8 cellular contexts compared by ENCODE assay signal in genomic region chr19:18542936-18543813, GRCh38. TPM values are rescaled to one million over a fixed set of nuclear protein-coding genes. Genes with fewer than 3 reads are reported as not detected.
DNase-seq lines count a peak whose midpoint lies in the region; ATAC-seq and TF ChIP-seq lines count a peak whose summit lies in the region.

FKBP8 (minus strand) TSS chr19:18543573; CDS start chr19:18541970, 1,603 bp downstream.

- no peaks in the 10 kb centered on the region for H3K27me3 Mint-ChIP-seq in chondrocyte (ENCODE audit: low read depth)

- DNase-seq in AG08396 (ENCODE audit: low spot score) (peak; percentile 99), NCI-H510A treated with DMSO at 0.1 percent for 48 hours (lab: John Stamatoyannopoulos, UW) (peak; percentile 71), chondrocyte (ENCODE audit: low spot score) (peak; percentile 96), kidney tubule cell (ENCODE audit: low spot score) (peak; percentile 86)
- peak; percentile 93 to 94 for DNase-seq in activated CD4-positive, alpha-beta T cell treated with anti-CD3 and anti-CD28 coated beads for 4 hours
- DNase-seq in stimulated activated CD4-positive, alpha-beta T cell treated with anti-CD3 and anti-CD28 coated beads, Interleukin-15, amount 100 ng/mL, for 48 hours (ENCODE audit: low read depth in 2 of 2), result peak; percentile 89 to 94

- TF ChIP-seq CTCF in chondrocyte (IDR thresholded peaks at IDR 0.05), result no peak

- H3K4me3 Mint-ChIP-seq in chondrocyte (ENCODE audit: unreplicated experiment), result peak within 1 kb of the TSS; percentile 84

- ATAC-seq in GM19035 (IDR thresholded peaks at IDR 0.05; ENCODE audit: unreplicated experiment) (peak; percentile 94), HG03378 (IDR thresholded peaks at IDR 0.05; ENCODE audit: unreplicated experiment) (peak; percentile 73)

- no peaks in the 10 kb centered on the region for H3K9me3 Mint-ChIP-seq in chondrocyte (ENCODE audit: low read depth)

- peak within 1 kb of the TSS; percentile 77 for H3K27ac Mint-ChIP-seq in chondrocyte (ENCODE audit: unreplicated experiment)

- peaks cover 16% of the 10 kb centered on the region for H3K4me1 Mint-ChIP-seq in chondrocyte (ENCODE audit: low read depth)

- peaks cover 4% of the 10 kb centered on the region for H3K36me3 Mint-ChIP-seq in chondrocyte (ENCODE audit: low read depth)

RNA-seq across cellular contexts. Expression of gene FKBP8, which starts in this region (rescaled TPM):
- 168 to 192 TPM (median 190 TPM) in 3 replicates for total RNA-seq in chondrocyte

Comparison
In these comparisons a context has a peak if more than half of its experiments do, and no peak if none do; other contexts are left out.
1. Peak in every context shown above with its lines: DNase-seq and ATAC-seq.